Comparison of ENCODE assay signal across 8 cellular contexts in genomic region chr4:118352843-118353373, GRCh38. TPM values are rescaled to one million over a fixed set of nuclear protein-coding genes. Genes with fewer than 3 reads are reported as not detected.
DNase-seq lines count a peak whose midpoint lies in the region; ATAC-seq and TF ChIP-seq lines count a peak whose summit lies in the region.

PRSS12 (minus strand) TSS chr4:118353003; CDS start chr4:118352720, 283 bp downstream.

- peaks cover 24% of the 10 kb centered on the region for H3K27me3 ChIP-seq in CD4-positive, alpha-beta memory T cell (ENCODE audit: insufficient read depth, low read length)
- H3K27me3 ChIP-seq in neural cell (ENCODE audit: insufficient read depth, low read depth, low read length) (peaks cover 47% of the 10 kb centered on the region), thymus (ENCODE audit: control insufficient read depth, insufficient read depth) (peaks cover 30% of the 10 kb centered on the region)

- no peaks in the 10 kb centered on the region for H3K79me2 ChIP-seq in neural cell (replicated peaks; ENCODE audit: insufficient read depth, low read length)

- H3K36me3 Mint-ChIP-seq in CD4-positive, alpha-beta memory T cell: no peaks in the 10 kb centered on the region
- H3K36me3 Mint-ChIP-seq in activated T-cell treated with anti-CD3 and anti-CD28 coated beads, Interleukin-2, amount 50 U/mL, for 72 hours (ENCODE audit: insufficient read depth in 2 of 2): peaks cover 0 to 3% of the 10 kb centered on the region in 2 donors

- H3K27me3 Mint-ChIP-seq in CD4-positive, alpha-beta memory T cell: peaks cover 55 to 68% of the 10 kb centered on the region in 2 donors
- peaks cover 70% of the 10 kb centered on the region for H3K27me3 Mint-ChIP-seq in activated T-cell treated with anti-CD3 and anti-CD28 coated beads, Interleukin-2, amount 50 U/mL, for 72 hours (ENCODE audit: low read depth)

- no peak within 1 kb of the TSS for H3K27ac ChIP-seq in CD4-positive, alpha-beta memory T cell (ENCODE audit: low read depth, low read length)
- H3K27ac ChIP-seq in neural cell (ENCODE audit: low read length): no peak within 1 kb of the TSS
- no peak within 1 kb of the TSS for H3K27ac ChIP-seq in thymus (ENCODE audit: low read depth)

- no peaks in the 10 kb centered on the region for H3F3A ChIP-seq in neural cell (ENCODE audit: insufficient read depth, low read length, poor library complexity, severe bottlenecking)

- peaks cover 12% of the 10 kb centered on the region for H3K4me1 ChIP-seq in CD4-positive, alpha-beta memory T cell (ENCODE audit: insufficient read depth, low read length)
- peaks cover 4% of the 10 kb centered on the region for H3K4me1 ChIP-seq in thymus (ENCODE audit: control insufficient read depth, insufficient read depth, low read length)

- peak; percentile 42 for TF ChIP-seq RAD21 in neural cell (conservative IDR thresholded peaks at IDR 0.05)

- H3K4me1 Mint-ChIP-seq in CD4-positive, alpha-beta memory T cell: peaks cover 8 to 17% (median 11%) of the 10 kb centered on the region in 4 donors
- H3K4me1 Mint-ChIP-seq in activated T-cell treated with anti-CD3 and anti-CD28 coated beads, Interleukin-2, amount 50 U/mL, for 72 hours (ENCODE audit: low read depth): peaks cover 13% of the 10 kb centered on the region

- ATAC-seq in GM19351 (IDR thresholded peaks at IDR 0.05; ENCODE audit: unreplicated experiment) (peak; percentile 98), HG03378 (IDR thresholded peaks at IDR 0.05; ENCODE audit: unreplicated experiment) (peak; percentile 89)
- peak; percentile 97 for ATAC-seq in activated T-cell treated with anti-CD3 and anti-CD28 coated beads, Interleukin-2, amount 50 U/mL, for 72 hours (replicated peaks in 1 of 2)

- no peaks in the 10 kb centered on the region for H3K36me3 ChIP-seq in CD4-positive, alpha-beta memory T cell (ENCODE audit: insufficient read depth, low read length)
- H3K36me3 ChIP-seq in neural cell (ENCODE audit: insufficient read depth, low read length) (no peaks in the 10 kb centered on the region), thymus (ENCODE audit: control insufficient read depth, insufficient read depth) (no peaks in the 10 kb centered on the region)

- H3K4me3 Mint-ChIP-seq in CD4-positive, alpha-beta memory T cell: peak within 1 kb of the TSS; percentile 62 to 91 (median 80)
- peak within 1 kb of the TSS; percentile 84 to 89 for H3K4me3 Mint-ChIP-seq in activated T-cell treated with anti-CD3 and anti-CD28 coated beads, Interleukin-2, amount 50 U/mL, for 72 hours

- H3K4me2 ChIP-seq in neural cell (ENCODE audit: low read length): no peak within 1 kb of the TSS

- intact Hi-C loops in CD4-positive, alpha-beta memory T cell (cut with micrococcal nuclease): loop anchor here (1.0 kb wide), 1 partner anchor 72 kb away; no protein-coding TSS in a partner anchor

- peak; percentile 36 to 43 (median 39) for DNase-seq in CD4-positive, alpha-beta memory T cell
- peak; percentile 92 for DNase-seq in NOMO-1 treated with dmso at 0.1 percent for 144 hours (lab: John Stamatoyannopoulos, UW; ENCODE audit: unreplicated experiment)
- DNase-seq in activated T-cell treated with anti-CD3 and anti-CD28 coated beads, Interleukin-2, amount 50 U/mL, for 72 hours: peak; percentile 82 to 84
- peak; percentile 44 for DNase-seq in fibroblast of pulmonary artery (ENCODE audit: low read depth)

- no peaks in the 10 kb centered on the region for H3K9me3 ChIP-seq in CD4-positive, alpha-beta memory T cell (ENCODE audit: control insufficient read depth in 1 of 2, low read length in 2 of 2)
- H3K9me3 ChIP-seq in neural cell (ENCODE audit: low read length) (no peaks in the 10 kb centered on the region), thymus (ENCODE audit: control insufficient read depth) (no peaks in the 10 kb centered on the region)

- POLR2A ChIA-PET in CD4-positive, alpha-beta memory T cell (lab: Charles Lee; ENCODE audit: partially characterized antibody): interaction anchor here (0.5 to 1.7 kb wide), 3 partner anchors 72 to 82 kb away, joined by 4 to 5 read pairs (median 4); no protein-coding TSS in a partner anchor

- H3K9me2 ChIP-seq in neural cell (ENCODE audit: insufficient read depth, low read length): no peaks in the 10 kb centered on the region

- H4K20me1 ChIP-seq in neural cell (ENCODE audit: insufficient read depth): no peaks in the 10 kb centered on the region

- CTCF ChIA-PET in CD4-positive, alpha-beta memory T cell (lab: Charles Lee; ENCODE audit: partially characterized antibody): interaction anchor here (0.8 to 3.9 kb wide), 10 partner anchors 8 to 80 kb away, joined by 3 to 16 read pairs (median 6); no protein-coding TSS in a partner anchor

- WGBS in thymus: 2% methylated on average over 53 of the region's 53 CpGs

- no peaks in the 10 kb centered on the region for H3K9me3 Mint-ChIP-seq in CD4-positive, alpha-beta memory T cell
- H3K9me3 Mint-ChIP-seq in activated T-cell treated with anti-CD3 and anti-CD28 coated beads, Interleukin-2, amount 50 U/mL, for 72 hours: no peaks in the 10 kb centered on the region

- peak within 1 kb of the TSS; percentile 44 for H3K9ac ChIP-seq in neural cell (ENCODE audit: low read length)

- no peak for TF ChIP-seq EP300 in neural cell (conservative IDR thresholded peaks at IDR 0.05; ENCODE audit: poor library complexity, severe bottlenecking)

- H3K27ac Mint-ChIP-seq in CD4-positive, alpha-beta memory T cell: no peak within 1 kb of the TSS
- no peak within 1 kb of the TSS for H3K27ac Mint-ChIP-seq in activated T-cell treated with anti-CD3 and anti-CD28 coated beads, Interleukin-2, amount 50 U/mL, for 72 hours

- peak; percentile 31 for TF ChIP-seq CTCF in fibroblast of pulmonary artery (IDR thresholded peaks at IDR 0.05; ENCODE audit: low read length, missing control alignments)
- TF ChIP-seq CTCF in neural cell (IDR thresholded peaks at IDR 0.05; ENCODE audit: poor library complexity, severe bottlenecking): peak; percentile 77

- H3K4me3 ChIP-seq in CD4-positive, alpha-beta memory T cell (ENCODE audit: low read length in 2 of 2): peak within 1 kb of the TSS in 1 of 2 donors; percentile 25
- peak within 1 kb of the TSS; percentile 42 for H3K4me3 ChIP-seq in fibroblast of pulmonary artery (replicated peaks; ENCODE audit: low read depth, low read length)
- H3K4me3 ChIP-seq in neural cell (ENCODE audit: low read length): peak within 1 kb of the TSS; percentile 71
- peak within 1 kb of the TSS; percentile 56 for H3K4me3 ChIP-seq in thymus (ENCODE audit: low read length)

- H2AFZ ChIP-seq in neural cell (ENCODE audit: low read depth, low read length): no peak within 1 kb of the TSS

TF ChIP-seq in neural cell, 6 proteins besides CTCF, POLR2A, EP300 and RAD21:
- TF ChIP-seq MXI1 (conservative IDR thresholded peaks at IDR 0.05; ENCODE audit: poor library complexity, severe bottlenecking) (no peak), POLR2AphosphoS5 (IDR thresholded peaks at IDR 0.05) (no peak), SMC3 (conservative IDR thresholded peaks at IDR 0.05; ENCODE audit: poor library complexity) (peak; percentile 63)

RNA-seq across cellular contexts. Expression of gene PRSS12, which starts in this region (rescaled TPM):
- total RNA-seq in CD4-positive, alpha-beta memory T cell: not detected
- under 1 TPM in 1 of 2 donors, not detected in 1; 0.03 TPM for polyA plus RNA-seq in CD4-positive, alpha-beta memory T cell
- under 1 TPM in 1 of 2 donors, not detected in 1; 0.07 TPM for total RNA-seq in activated T-cell treated with anti-CD3 and anti-CD28 coated beads, Interleukin-2, amount 50 U/mL, for 72 hours
- polyA plus RNA-seq in neural cell (1.1 and 2.4 TPM in 2 replicates), thymus (3.3 TPM)
- polyA minus RNA-seq in neural cell: 1.4 and 1.5 TPM in 2 replicates

Comparison
In these comparisons a context has a peak if more than half of its experiments do, and no peak if none do; other contexts are left out.
1. Peak in DNase-seq in CD4-positive, alpha-beta memory T cell; RNA of the gene not detected or under 1 TPM.
2. Peak in DNase-seq and ATAC-seq in activated T-cell treated with anti-CD3 and anti-CD28 coated beads, Interleukin-2, amount 50 U/mL, for 72 hours; RNA of the gene not detected or under 1 TPM.
3. DNase-seq: peak in every context shown above with its lines; median percentile 92 in NOMO-1 treated with dmso at 0.1 percent for 144 hours; 83 in activated T-cell treated with anti-CD3 and anti-CD28 coated beads, Interleukin-2, amount 50 U/mL, for 72 hours; 44 in fibroblast of pulmonary artery; 39 in CD4-positive, alpha-beta memory T cell.